In genomic region chr7:70665997-70666396, GRCh38 we compare ENCODE assay signal across 2 cellular contexts.
TF ChIP-seq lines count a peak whose summit lies in the region.

No MANE protein-coding gene starts in this region.

TF ChIP-seq in GM12878, 131 proteins besides CTCF, POLR2A, EP300 and RAD21:
- TF ChIP-seq ZSCAN29 (IDR thresholded peaks at IDR 0.05) (no peak), ZNF217 (IDR thresholded peaks at IDR 0.05) (0 out of 2 replicates have a peak, but pooled peaks have one; percentile 25)

TF ChIP-seq in H1, 55 proteins besides CTCF, POLR2A, EP300 and RAD21:
- TF ChIP-seq KDM1A (IDR thresholded peaks at IDR 0.05; ENCODE audit: borderline replicate concordance, low read length): peak; percentile 76; the same call in 1 of the 2 replicates
- TF ChIP-seq EZH2 (IDR thresholded peaks at IDR 0.05; ENCODE audit: low read depth, low read length, severe bottlenecking): no peak
TF ChIP-seq in H1: peak in this region for 1.
